In genomic region chr10:54282012-54282411, GRCh38 we compare ENCODE assay signal across 26 cellular contexts.
"Had no signal": no experiment of that assay in that cellular context is flagged by ENCODE, and none has a peak within 500 bp of the region (broad histone marks: within the 10 kb centered on the region; RNA-seq: fewer than 3 reads in every experiment).

No MANE protein-coding gene starts in this region.

- DNase-seq: dorsolateral prefrontal cortex; effector CD4-positive, alpha-beta T cell; endodermal cell; foreskin fibroblast; gastrocnemius medialis; heart left ventricle; left ventricle myocardium superior; lower lobe of right lung; mucosa of descending colon; naive B cell; right lobe of liver; small intestine; stimulated activated CD4-positive, alpha-beta T cell treated with anti-CD3 and anti-CD28 coated beads, Interleukin-15, amount 100 ng/mL, for 24 hours; stimulated activated CD4-positive, alpha-beta T cell treated with anti-CD3 and anti-CD28 coated beads, Interleukin-2, amount 100 ng/mL, for 48 hours; stimulated activated naive CD4-positive, alpha-beta T cell; stimulated activated naive CD8-positive, alpha-beta T cell treated with anti-CD3 and anti-CD28 coated beads, Interleukin-15, amount 100 ng/mL, for 72 hours; transverse colon had no signal

- H3K36me3 Mint-ChIP-seq: naive B cell; natural killer cell treated with Interleukin-12 subunit alpha and Interleukin-12 subunit beta and Interleukin-15 and Interleukin-18, amount 100 ng/mL, for 72 hours had no signal

- H3K27me3 ChIP-seq: dorsolateral prefrontal cortex, gastrocnemius medialis, heart left ventricle, hepatocyte, right lobe of liver, suprapubic skin, transverse colon, vagina had no signal

- H3K9ac ChIP-seq: parathyroid adenoma had no signal

- H3K4me1 Mint-ChIP-seq: naive B cell; neural crest cell; stimulated activated naive CD8-positive, alpha-beta T cell treated with anti-CD3 and anti-CD28 coated beads, Interleukin-15, amount 100 ng/mL, for 72 hours had no signal

- H3K79me2 ChIP-seq: hepatocyte, parathyroid adenoma had no signal

- H3K4me3 ChIP-seq: dorsolateral prefrontal cortex, gastrocnemius medialis, heart left ventricle, hepatocyte, lower lobe of right lung, mucosa of descending colon, right lobe of liver, suprapubic skin, transverse colon, vagina had no signal

- H3K4me3 Mint-ChIP-seq: endodermal cell; naive B cell; natural killer cell treated with Interleukin-12 subunit alpha and Interleukin-12 subunit beta and Interleukin-15 and Interleukin-18, amount 100 ng/mL, for 72 hours; neural crest cell; stimulated activated naive CD8-positive, alpha-beta T cell treated with anti-CD3 and anti-CD28 coated beads, Interleukin-15, amount 100 ng/mL, for 72 hours had no signal

- H2AFZ ChIP-seq: hepatocyte, parathyroid adenoma had no signal

- H3K9me3 ChIP-seq: gastrocnemius medialis, heart left ventricle, lower lobe of right lung, mucosa of descending colon, right lobe of liver, suprapubic skin, transverse colon, vagina had no signal

- H3K4me2 ChIP-seq: hepatocyte had no signal

- H3K27ac ChIP-seq: dorsolateral prefrontal cortex, epithelial cell of prostate, gastrocnemius medialis, heart left ventricle, hepatocyte, lower lobe of right lung, parathyroid adenoma, right lobe of liver, suprapubic skin, transverse colon, vagina had no signal

- H3K9me3 Mint-ChIP-seq: endodermal cell, neural crest cell had no signal

- ATAC-seq: esophagus mucosa; gastrocnemius medialis; heart left ventricle; left ventricle myocardium superior; lower lobe of right lung; mucosa of descending colon; natural killer cell treated with Interleukin-12 subunit alpha and Interleukin-12 subunit beta and Interleukin-15 and Interleukin-18, amount 100 ng/mL, for 72 hours; right lobe of liver; stimulated activated naive CD8-positive, alpha-beta T cell treated with anti-CD3 and anti-CD28 coated beads, Interleukin-15, amount 100 ng/mL, for 72 hours had no signal

- H3K4me1 ChIP-seq: gastrocnemius medialis, heart left ventricle, lower lobe of right lung, parathyroid adenoma, right lobe of liver, suprapubic skin, transverse colon, vagina had no signal

- H3K36me3 ChIP-seq: gastrocnemius medialis, heart left ventricle, lower lobe of right lung, right lobe of liver, suprapubic skin, transverse colon, vagina had no signal

- H3K27ac Mint-ChIP-seq: endodermal cell; naive B cell; natural killer cell treated with Interleukin-12 subunit alpha and Interleukin-12 subunit beta and Interleukin-15 and Interleukin-18, amount 100 ng/mL, for 72 hours; progenitor cell of endocrine pancreas; stimulated activated naive CD8-positive, alpha-beta T cell treated with anti-CD3 and anti-CD28 coated beads, Interleukin-15, amount 100 ng/mL, for 72 hours had no signal

- H3K27me3 Mint-ChIP-seq: naive B cell; natural killer cell treated with Interleukin-12 subunit alpha and Interleukin-12 subunit beta and Interleukin-15 and Interleukin-18, amount 100 ng/mL, for 72 hours; progenitor cell of endocrine pancreas; stimulated activated naive CD8-positive, alpha-beta T cell treated with anti-CD3 and anti-CD28 coated beads, Interleukin-15, amount 100 ng/mL, for 72 hours had no signal
